16 cellular contexts compared by ENCODE assay signal in the genomic region with DNA sequence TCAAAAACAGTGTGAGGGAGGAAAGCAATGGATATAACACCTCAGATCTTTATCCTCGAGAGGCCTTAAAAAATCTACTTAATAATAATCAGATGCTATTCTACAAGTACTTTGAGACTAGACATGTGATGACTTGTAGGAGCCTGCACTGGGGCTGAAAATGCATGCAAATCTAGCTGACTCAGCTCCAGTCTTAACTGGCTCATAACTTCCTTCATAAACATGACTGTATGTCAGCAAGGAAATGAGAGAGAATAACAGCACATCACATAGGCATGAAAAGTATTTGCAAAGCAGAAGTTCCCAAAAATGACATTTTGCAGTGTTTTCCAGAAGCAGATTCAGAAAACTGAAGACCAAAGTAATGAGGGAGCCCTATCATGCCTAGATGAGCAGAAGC. TPM values are rescaled to one million over a fixed set of nuclear protein-coding genes. Genes with fewer than 3 reads are reported as not detected.
DNase-seq lines count a peak whose midpoint lies in the region; ATAC-seq and TF ChIP-seq lines count a peak whose summit lies in the region.
"Had no signal": no experiment of that assay in that cellular context is flagged by ENCODE, and none has a peak within 500 bp of the region (broad histone marks: within the 10 kb centered on the region; RNA-seq: fewer than 3 reads in every experiment).

No MANE protein-coding gene starts in this region.

- peak; percentile 75 for DNase-seq in ELR (ENCODE audit: low read depth)
- peak; percentile 18 for DNase-seq in PC-3
- peak; percentile 42 for DNase-seq in renal cortical epithelial cell (ENCODE audit: low read depth)
- no peak for DNase-seq in left ventricle myocardium inferior
- no peak for DNase-seq in chondrocyte (ENCODE audit: low spot score)
- DNase-seq in DMS114 treated with DMSO at 0.1 percent for 48 hours (lab: John Stamatoyannopoulos, UW; ENCODE audit: unreplicated experiment): no peak
- DNase-seq: activated CD4-positive, alpha-beta T cell treated with anti-CD3 and anti-CD28 coated beads, Interleukin-2, amount 10 ng/mL, durations not matched to agents 24 days and 14 days; NCI-H345; stimulated activated CD4-positive, alpha-beta T cell treated with anti-CD3 and anti-CD28 coated beads, Interleukin-2, amount 100 ng/mL, for 48 hours; stimulated activated naive CD8-positive, alpha-beta T cell treated with anti-CD3 and anti-CD28 coated beads, Interleukin-15, amount 100 ng/mL, for 72 hours; T-helper 2 cell had no signal

- ATAC-seq in PC-3 (no peak), esophagus mucosa (peak; percentile 77), HG03139 (IDR thresholded peaks at IDR 0.05; ENCODE audit: unreplicated experiment) (no peak)
- ATAC-seq: stimulated activated naive CD8-positive, alpha-beta T cell treated with anti-CD3 and anti-CD28 coated beads, Interleukin-15, amount 100 ng/mL, for 72 hours had no signal

- CTCF ChIA-PET in PC-3 (lab: Charles Lee): no interaction called here

- no peaks in the 10 kb centered on the region for H3K9me2 ChIP-seq in PC-3 (replicated peaks; ENCODE audit: low read length)

- no peak overlapping the region for H3K9ac ChIP-seq in PC-3 (ENCODE audit: low read length)

- H3K27me3 Mint-ChIP-seq in chondrocyte (ENCODE audit: low read depth): no peaks in the 10 kb centered on the region
- H3K27me3 Mint-ChIP-seq: activated CD4-positive, alpha-beta T cell treated with anti-CD3 and anti-CD28 coated beads, Interleukin-2, amount 10 ng/mL, durations not matched to agents 24 days and 14 days; CD4-positive, CD25-positive, alpha-beta regulatory T cell; progenitor cell of endocrine pancreas had no signal

- no peaks in the 10 kb centered on the region for H3K36me3 ChIP-seq in PC-3 (ENCODE audit: low read depth, low read length)
- no peaks in the 10 kb centered on the region for H3K36me3 ChIP-seq in left ventricle myocardium inferior

- H3K4me1 ChIP-seq in PC-3 (ENCODE audit: insufficient read depth, low read length): no peaks in the 10 kb centered on the region
- H3K4me1 ChIP-seq in left ventricle myocardium inferior: no peaks in the 10 kb centered on the region

- no peaks in the 10 kb centered on the region for H4K20me1 ChIP-seq in PC-3 (ENCODE audit: low read length)

- H3K4me3 ChIP-seq in PC-3 (ENCODE audit: low read length): no peak overlapping the region
- H3K4me3 ChIP-seq in left ventricle myocardium inferior: no peak overlapping the region

- no peak overlapping the region for H3K27ac Mint-ChIP-seq in chondrocyte (ENCODE audit: unreplicated experiment)
- H3K27ac Mint-ChIP-seq: activated CD4-positive, alpha-beta T cell treated with anti-CD3 and anti-CD28 coated beads, Interleukin-2, amount 10 ng/mL, durations not matched to agents 24 days and 14 days; brain; CD4-positive, CD25-positive, alpha-beta regulatory T cell; progenitor cell of endocrine pancreas; stimulated activated naive CD8-positive, alpha-beta T cell treated with anti-CD3 and anti-CD28 coated beads, Interleukin-15, amount 100 ng/mL, for 72 hours had no signal

- TF ChIP-seq CTCF in PC-3 (conservative IDR thresholded peaks at IDR 0.05; ENCODE audit: low read depth, low read length) (no peak), left ventricle myocardium inferior (IDR thresholded peaks at IDR 0.05; ENCODE audit: borderline replicate concordance) (no peak), chondrocyte (IDR thresholded peaks at IDR 0.05) (no peak)

- no peak overlapping the region for H2AFZ ChIP-seq in PC-3 (ENCODE audit: low read length)

- H3K4me2 ChIP-seq in PC-3 (ENCODE audit: low read length): no peak overlapping the region

- no peaks in the 10 kb centered on the region for H3K4me1 Mint-ChIP-seq in chondrocyte (ENCODE audit: low read depth)
- H3K4me1 Mint-ChIP-seq: activated CD4-positive, alpha-beta T cell treated with anti-CD3 and anti-CD28 coated beads, Interleukin-2, amount 10 ng/mL, durations not matched to agents 24 days and 14 days; brain; stimulated activated naive CD8-positive, alpha-beta T cell treated with anti-CD3 and anti-CD28 coated beads, Interleukin-15, amount 100 ng/mL, for 72 hours had no signal

- no peaks in the 10 kb centered on the region for H3K79me2 ChIP-seq in PC-3 (ENCODE audit: low read length)

- BruUV-seq in PC-3 (replicated peaks; lab: Mats Ljungman, UMichigan): no TSS peak

- peaks cover 52% of the 10 kb centered on the region for H3K9me3 Mint-ChIP-seq in chondrocyte (ENCODE audit: low read depth)
- H3K9me3 Mint-ChIP-seq: stimulated activated naive CD8-positive, alpha-beta T cell treated with anti-CD3 and anti-CD28 coated beads, Interleukin-15, amount 100 ng/mL, for 72 hours had no signal

- intact Hi-C loops in PC-3 (cut with micrococcal nuclease) (no loop called here), left ventricle myocardium inferior (cut with micrococcal nuclease) (no loop called here)

- POLR2A ChIA-PET in PC-3 (lab: Charles Lee; ENCODE audit: unreplicated experiment): no interaction called here

- no peak overlapping the region for H3K4me3 Mint-ChIP-seq in chondrocyte (ENCODE audit: unreplicated experiment)
- H3K4me3 Mint-ChIP-seq: activated CD4-positive, alpha-beta T cell treated with anti-CD3 and anti-CD28 coated beads, Interleukin-2, amount 10 ng/mL, durations not matched to agents 24 days and 14 days; brain; CD4-positive, CD25-positive, alpha-beta regulatory T cell; stimulated activated naive CD8-positive, alpha-beta T cell treated with anti-CD3 and anti-CD28 coated beads, Interleukin-15, amount 100 ng/mL, for 72 hours had no signal

- H3K36me3 Mint-ChIP-seq in chondrocyte (ENCODE audit: low read depth): no peaks in the 10 kb centered on the region
- H3K36me3 Mint-ChIP-seq: brain; CD4-positive, CD25-positive, alpha-beta regulatory T cell had no signal

- H3K9me3 ChIP-seq in PC-3 (ENCODE audit: low read length) (no peaks in the 10 kb centered on the region), left ventricle myocardium inferior (replicated peaks) (no peaks in the 10 kb centered on the region)

- no peak overlapping the region for H3K27ac ChIP-seq in PC-3 (ENCODE audit: low read length)
- no peak overlapping the region for H3K27ac ChIP-seq in left ventricle myocardium inferior (replicated peaks)

- H3K27me3 ChIP-seq in PC-3 (ENCODE audit: low read length) (no peaks in the 10 kb centered on the region), left ventricle myocardium inferior (ENCODE audit: low read depth) (peaks cover 7% of the 10 kb centered on the region)

- no peaks in the 10 kb centered on the region for H3F3A ChIP-seq in PC-3 (ENCODE audit: low read length, unreplicated experiment)

RNA-seq across cellular contexts. Expression of gene PSG5, which starts 38.1 kb away (rescaled TPM):
- total RNA-seq in PC-3 (2014; rRNA removed) (not detected in 2 replicates), esophagus mucosa (not detected), renal cortical epithelial cell (8.4 and 16.1 TPM in 2 replicates), left ventricle myocardium inferior (not detected), chondrocyte (not detected in 3 replicates)
- total RNA-seq: activated CD4-positive, alpha-beta T cell treated with anti-CD3 and anti-CD28 coated beads, Interleukin-2, amount 10 ng/mL, durations not matched to agents 24 days and 14 days; CD4-positive, CD25-positive, alpha-beta regulatory T cell; progenitor cell of endocrine pancreas had no signal

RNA-seq across cellular contexts. Expression of gene PSG4, which starts 57.2 kb away (rescaled TPM):
- total RNA-seq in PC-3 (2014; rRNA removed): not detected in 2 replicates
- total RNA-seq in esophagus mucosa: 0.48 TPM
- total RNA-seq in renal cortical epithelial cell: 3.6 and 22.4 TPM in 2 replicates
- not detected for total RNA-seq in left ventricle myocardium inferior
- total RNA-seq in chondrocyte: 0.60 TPM in 1 of 3 replicates, not detected in the others
- total RNA-seq: activated CD4-positive, alpha-beta T cell treated with anti-CD3 and anti-CD28 coated beads, Interleukin-2, amount 10 ng/mL, durations not matched to agents 24 days and 14 days; progenitor cell of endocrine pancreas had no signal

Comparison
In these comparisons a context has a peak if more than half of its experiments do, and no peak if none do; other contexts are left out.
1. DNase-seq: peak in ELR (single experiment), PC-3 (single experiment) and renal cortical epithelial cell (single experiment); none in left ventricle myocardium inferior (single experiment), chondrocyte (single experiment) and DMS114 treated with DMSO at 0.1 percent for 48 hours (single experiment).